1 cellular context compared by ENCODE assay signal in the genomic region with DNA sequence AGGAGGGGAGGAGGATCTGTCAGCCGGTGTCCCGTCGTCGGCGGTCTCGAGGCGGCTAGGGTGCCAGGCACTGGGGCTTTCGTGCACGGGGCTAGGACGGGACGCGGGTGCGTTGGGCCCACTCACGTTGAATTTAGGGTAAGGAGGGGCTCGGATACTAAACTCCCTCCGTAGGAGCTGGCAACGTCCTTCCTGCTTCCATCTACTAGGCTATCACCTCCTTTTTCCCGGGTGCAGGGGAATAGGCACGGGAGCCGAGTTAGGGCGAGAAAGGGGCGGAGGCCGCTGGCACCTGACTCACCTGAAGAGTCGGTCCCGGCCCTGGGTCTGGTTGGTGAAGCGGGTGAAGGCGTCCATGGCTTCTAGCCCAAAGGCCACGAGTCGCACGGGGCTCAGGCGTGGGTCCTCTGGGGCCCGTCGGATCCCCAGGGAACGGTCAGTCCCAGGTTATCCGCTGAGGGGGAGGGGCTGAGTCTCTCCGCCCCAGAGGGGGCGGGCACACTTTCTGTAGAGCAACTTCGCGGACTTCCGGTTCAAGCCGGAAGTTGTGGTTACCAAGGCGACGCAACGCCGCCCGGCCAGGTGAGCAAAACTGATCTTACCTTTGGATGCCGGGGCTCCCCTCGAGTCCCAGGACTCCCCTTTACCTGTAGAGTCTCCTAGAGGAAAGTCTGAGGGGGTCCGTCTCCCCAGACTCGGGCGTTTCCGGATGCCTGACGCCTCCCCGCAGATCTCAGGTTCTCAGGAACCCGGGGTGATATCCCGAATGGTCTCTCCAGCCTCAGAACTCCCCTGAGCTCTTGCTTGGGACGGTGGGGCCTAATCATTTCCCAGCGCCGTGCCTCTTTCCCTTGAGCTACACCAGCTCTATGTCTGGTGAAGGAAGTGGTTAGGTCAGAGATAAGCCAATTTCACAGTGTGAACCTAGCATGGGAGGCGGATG.
TF ChIP-seq lines count a peak whose summit lies in the region.

Gene PEX11A (minus strand): TSS at position 479 of the 943 bp plus-strand sequence. CDS start 122 bp downstream, at position 357.
Gene WDR93 (plus strand): TSS at position 536 of the 943 bp plus-strand sequence. CDS start 10,936 bp downstream, outside the sequence.

TF ChIP-seq in GM12878, 131 proteins besides CTCF, POLR2A, EP300 and RAD21 (continued from another document):
- TF ChIP-seq, protein P1, sequence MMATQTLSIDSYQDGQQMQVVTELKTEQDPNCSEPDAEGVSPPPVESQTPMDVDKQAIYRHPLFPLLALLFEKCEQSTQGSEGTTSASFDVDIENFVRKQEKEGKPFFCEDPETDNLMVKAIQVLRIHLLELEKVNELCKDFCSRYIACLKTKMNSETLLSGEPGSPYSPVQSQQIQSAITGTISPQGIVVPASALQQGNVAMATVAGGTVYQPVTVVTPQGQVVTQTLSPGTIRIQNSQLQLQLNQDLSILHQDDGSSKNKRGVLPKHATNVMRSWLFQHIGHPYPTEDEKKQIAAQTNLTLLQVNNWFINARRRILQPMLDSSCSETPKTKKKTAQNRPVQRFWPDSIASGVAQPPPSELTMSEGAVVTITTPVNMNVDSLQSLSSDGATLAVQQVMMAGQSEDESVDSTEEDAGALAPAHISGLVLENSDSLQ (IDR thresholded peaks at IDR 0.05) = 0 out of 2 replicates have a peak, but pooled peaks have one; percentile 38
- TF ChIP-seq GATAD2B (conservative IDR thresholded peaks at IDR 0.05; ENCODE audit: low read depth) = peak; percentile 79
- no peak for TF ChIP-seq SIX5 (IDR thresholded peaks at IDR 0.05; ENCODE audit: low read depth, low read length, severe bottlenecking)
- TF ChIP-seq, protein P2, sequence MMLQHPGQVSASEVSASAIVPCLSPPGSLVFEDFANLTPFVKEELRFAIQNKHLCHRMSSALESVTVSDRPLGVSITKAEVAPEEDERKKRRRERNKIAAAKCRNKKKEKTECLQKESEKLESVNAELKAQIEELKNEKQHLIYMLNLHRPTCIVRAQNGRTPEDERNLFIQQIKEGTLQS (IDR thresholded peaks at IDR 0.05; ENCODE audit: borderline replicate concordance, extremely low read depth, low read depth, low read length) = no peak
- TF ChIP-seq LARP7 (IDR thresholded peaks at IDR 0.05) = peak; percentile 69; the same call in 1 of the 2 replicates
- no peak for TF ChIP-seq CBX3 (IDR thresholded peaks at IDR 0.05; ENCODE audit: borderline replicate concordance, low read depth)
- TF ChIP-seq BCL11A (IDR thresholded peaks at IDR 0.05; ENCODE audit: low read depth, low read length) = no peak
- TF ChIP-seq TAF1 (IDR thresholded peaks at IDR 0.05; ENCODE audit: borderline replicate concordance, low read depth, low read length) = no peak
- no peak for TF ChIP-seq EGR1 (IDR thresholded peaks at IDR 0.05; ENCODE audit: borderline replicate concordance in 1 of 2, low read depth in 2 of 2, low read length in 2 of 2)
- TF ChIP-seq SP1 (IDR thresholded peaks at IDR 0.05; ENCODE audit: low read depth, low read length) = no peak
- TF ChIP-seq MEF2A (IDR thresholded peaks at IDR 0.05; ENCODE audit: insufficient read depth, low read depth, low read length) = no peak
- TF ChIP-seq, protein P3, sequence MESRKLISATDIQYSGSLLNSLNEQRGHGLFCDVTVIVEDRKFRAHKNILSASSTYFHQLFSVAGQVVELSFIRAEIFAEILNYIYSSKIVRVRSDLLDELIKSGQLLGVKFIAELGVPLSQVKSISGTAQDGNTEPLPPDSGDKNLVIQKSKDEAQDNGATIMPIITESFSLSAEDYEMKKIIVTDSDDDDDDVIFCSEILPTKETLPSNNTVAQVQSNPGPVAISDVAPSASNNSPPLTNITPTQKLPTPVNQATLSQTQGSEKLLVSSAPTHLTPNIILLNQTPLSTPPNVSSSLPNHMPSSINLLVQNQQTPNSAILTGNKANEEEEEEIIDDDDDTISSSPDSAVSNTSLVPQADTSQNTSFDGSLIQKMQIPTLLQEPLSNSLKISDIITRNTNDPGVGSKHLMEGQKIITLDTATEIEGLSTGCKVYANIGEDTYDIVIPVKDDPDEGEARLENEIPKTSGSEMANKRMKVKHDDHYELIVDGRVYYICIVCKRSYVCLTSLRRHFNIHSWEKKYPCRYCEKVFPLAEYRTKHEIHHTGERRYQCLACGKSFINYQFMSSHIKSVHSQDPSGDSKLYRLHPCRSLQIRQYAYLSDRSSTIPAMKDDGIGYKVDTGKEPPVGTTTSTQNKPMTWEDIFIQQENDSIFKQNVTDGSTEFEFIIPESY (IDR thresholded peaks at IDR 0.05) = no peak
- peak; percentile 92 for TF ChIP-seq ZBTB40 (IDR thresholded peaks at IDR 0.05; ENCODE audit: borderline replicate concordance)
- TF ChIP-seq NR2C1 (IDR thresholded peaks at IDR 0.05) = no peak
- no peak for TF ChIP-seq ELK1 (IDR thresholded peaks at IDR 0.05; ENCODE audit: low read depth, low read length)
- TF ChIP-seq STAT3 (IDR thresholded peaks at IDR 0.05; ENCODE audit: low read depth, low read length) = no peak
- no peak for TF ChIP-seq CBFB (IDR thresholded peaks at IDR 0.05; ENCODE audit: low read depth)
- peak; percentile 47; the same call in 1 of the 2 replicates for TF ChIP-seq NBN (IDR thresholded peaks at IDR 0.05)
- TF ChIP-seq, protein P4, sequence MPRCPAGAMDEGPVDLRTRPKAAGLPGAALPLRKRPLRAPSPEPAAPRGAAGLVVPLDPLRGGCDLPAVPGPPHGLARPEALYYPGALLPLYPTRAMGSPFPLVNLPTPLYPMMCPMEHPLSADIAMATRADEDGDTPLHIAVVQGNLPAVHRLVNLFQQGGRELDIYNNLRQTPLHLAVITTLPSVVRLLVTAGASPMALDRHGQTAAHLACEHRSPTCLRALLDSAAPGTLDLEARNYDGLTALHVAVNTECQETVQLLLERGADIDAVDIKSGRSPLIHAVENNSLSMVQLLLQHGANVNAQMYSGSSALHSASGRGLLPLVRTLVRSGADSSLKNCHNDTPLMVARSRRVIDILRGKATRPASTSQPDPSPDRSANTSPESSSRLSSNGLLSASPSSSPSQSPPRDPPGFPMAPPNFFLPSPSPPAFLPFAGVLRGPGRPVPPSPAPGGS (IDR thresholded peaks at IDR 0.05; ENCODE audit: borderline replicate concordance, insufficient read depth, low read depth, low read length, poor library complexity, severe bottlenecking) = no peak
- TF ChIP-seq IRF3 (IDR thresholded peaks at IDR 0.05) = no peak
- TF ChIP-seq, protein P5, sequence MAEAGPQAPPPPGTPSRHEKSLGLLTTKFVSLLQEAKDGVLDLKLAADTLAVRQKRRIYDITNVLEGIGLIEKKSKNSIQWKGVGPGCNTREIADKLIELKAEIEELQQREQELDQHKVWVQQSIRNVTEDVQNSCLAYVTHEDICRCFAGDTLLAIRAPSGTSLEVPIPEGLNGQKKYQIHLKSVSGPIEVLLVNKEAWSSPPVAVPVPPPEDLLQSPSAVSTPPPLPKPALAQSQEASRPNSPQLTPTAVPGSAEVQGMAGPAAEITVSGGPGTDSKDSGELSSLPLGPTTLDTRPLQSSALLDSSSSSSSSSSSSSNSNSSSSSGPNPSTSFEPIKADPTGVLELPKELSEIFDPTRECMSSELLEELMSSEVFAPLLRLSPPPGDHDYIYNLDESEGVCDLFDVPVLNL (IDR thresholded peaks at IDR 0.05; ENCODE audit: low read depth, low read length) = no peak
- peak; percentile 91 for TF ChIP-seq GABPA (IDR thresholded peaks at IDR 0.05; ENCODE audit: low read depth)
- peak; percentile 51; the same call in 1 of the 2 replicates for TF ChIP-seq IKZF1 (conservative IDR thresholded peaks at IDR 0.05)
- TF ChIP-seq ESRRA (IDR thresholded peaks at IDR 0.05; ENCODE audit: low read length) = no peak
- TF ChIP-seq ZNF384 (IDR thresholded peaks at IDR 0.05; ENCODE audit: borderline replicate concordance, low read depth, low read length) = no peak
- peak; percentile 44; the same call in 1 of the 2 replicates for TF ChIP-seq MXI1 (IDR thresholded peaks at IDR 0.05; ENCODE audit: low read depth, low read length)
- TF ChIP-seq ZBTB11 (CRISPR knock-in tag; IDR thresholded peaks at IDR 0.05) = 0 out of 2 replicates have a peak, but pooled peaks have one; percentile 12
- TF ChIP-seq RB1 (IDR thresholded peaks at IDR 0.05; ENCODE audit: borderline replicate concordance) = peak; percentile 45; the same call in 1 of the 2 replicates
